29 cellular contexts compared by ENCODE assay signal in the genomic region with DNA sequence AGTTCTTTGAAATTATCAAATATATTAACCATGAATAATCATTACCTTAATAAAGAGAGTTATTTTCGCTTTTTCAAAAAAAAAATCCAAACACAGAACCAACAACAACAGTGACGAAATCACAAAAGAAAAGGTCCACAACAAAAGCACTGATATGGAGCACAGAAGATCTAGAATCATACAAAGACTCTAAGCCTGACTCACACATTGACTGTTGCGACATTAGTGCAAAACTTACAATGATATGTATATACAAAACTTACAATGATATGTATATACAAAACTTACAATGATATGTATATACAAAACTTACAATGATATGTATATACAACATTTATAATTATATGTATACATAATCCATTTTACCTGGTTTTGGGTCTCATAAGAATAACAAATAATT.
DNase-seq lines count a peak whose midpoint lies in the region; ATAC-seq, FAIRE-seq and TF ChIP-seq lines count a peak whose summit lies in the region.
"Had no signal": no experiment of that assay in that cellular context is flagged by ENCODE, and none has a peak within 500 bp of the region (broad histone marks: within the 10 kb centered on the region; RNA-seq: fewer than 3 reads in every experiment).

No MANE protein-coding gene starts in this region.

- H3K4me3 ChIP-seq in PC-3 (ENCODE audit: low read length) (no peak overlapping the region), Caco-2 (ENCODE audit: low read depth, low read length) (no peak overlapping the region)
- H3K4me3 ChIP-seq: BLaER1, esophagus squamous epithelium, GM12878, psoas muscle, smooth muscle cell, upper lobe of right lung had no signal

- CTCF ChIA-PET in PC-3 (lab: Charles Lee) (no interaction called here), Caco-2 (lab: Charles Lee) (no interaction called here)
- CTCF ChIA-PET in CD4-positive, alpha-beta T cell (lab: Charles Lee): no interaction called here

- FAIRE-seq in G401.6 (lab: Jason Lieb, UNC) (peak; percentile 88), endometrium (lab: Jason Lieb, UNC) (peak; percentile 87)
- FAIRE-seq: GM12878 had no signal

- H3K36me3 Mint-ChIP-seq in osteocyte (ENCODE audit: unreplicated experiment): peaks cover 18% of the 10 kb centered on the region
- no peaks in the 10 kb centered on the region for H3K36me3 Mint-ChIP-seq in activated naive CD8-positive, alpha-beta T cell treated with anti-CD3 and anti-CD28 coated beads, Interleukin-2, amount 50 U/mL, for 24 hours (ENCODE audit: low read depth)
- H3K36me3 Mint-ChIP-seq in Caco-2 (ENCODE audit: insufficient read depth, unreplicated experiment): no peaks in the 10 kb centered on the region
- no peaks in the 10 kb centered on the region for H3K36me3 Mint-ChIP-seq in CD4-positive, alpha-beta T cell (ENCODE audit: low read depth)
- H3K36me3 Mint-ChIP-seq: activated naive CD8-positive, alpha-beta T cell treated with anti-CD3 and anti-CD28 coated beads for 36 hours; memory B cell; T-cell had no signal

- BruUV-seq in PC-3 (replicated peaks; lab: Mats Ljungman, UMichigan) (no TSS peak), Caco-2 (replicated peaks; lab: Mats Ljungman, UMichigan) (no TSS peak)

- no peaks in the 10 kb centered on the region for H3F3A ChIP-seq in PC-3 (ENCODE audit: low read length, unreplicated experiment)

- H3K4me2 ChIP-seq in PC-3 (ENCODE audit: low read length): no peak overlapping the region
- H3K4me2 ChIP-seq: BLaER1, smooth muscle cell had no signal

- ATAC-seq in PC-3: no peak
- ATAC-seq in activated naive CD8-positive, alpha-beta T cell treated with anti-CD3 and anti-CD28 coated beads, Interleukin-2, amount 50 U/mL, for 24 hours: no peak
- no peak for ATAC-seq in CD4-positive, alpha-beta T cell (ENCODE audit: poor library complexity)
- ATAC-seq: activated CD8-positive, alpha-beta T cell treated with anti-CD3 and anti-CD28 coated beads for 36 hours; GM12878; psoas muscle; T-cell; upper lobe of right lung had no signal

- H3K9me3 ChIP-seq in PC-3 (ENCODE audit: low read length) (no peaks in the 10 kb centered on the region), Caco-2 (no peaks in the 10 kb centered on the region)
- H3K9me3 ChIP-seq in CD4-positive, alpha-beta T cell (ENCODE audit: control insufficient read depth, low read length): no peaks in the 10 kb centered on the region
- H3K9me3 ChIP-seq: BLaER1, esophagus squamous epithelium, psoas muscle, upper lobe of right lung had no signal

- H3K27me3 ChIP-seq in PC-3 (ENCODE audit: low read length): no peaks in the 10 kb centered on the region
- no peaks in the 10 kb centered on the region for H3K27me3 ChIP-seq in Caco-2 (replicated peaks; ENCODE audit: control insufficient read depth, insufficient read depth, low read length)
- no peaks in the 10 kb centered on the region for H3K27me3 ChIP-seq in CD4-positive, alpha-beta T cell (ENCODE audit: control insufficient read depth, insufficient read depth, low read length)
- H3K27me3 ChIP-seq: BLaER1, esophagus squamous epithelium, upper lobe of right lung had no signal

- H3K4me1 Mint-ChIP-seq in osteocyte (ENCODE audit: unreplicated experiment) (peaks cover 88% of the 10 kb centered on the region), Caco-2 (ENCODE audit: low read depth, unreplicated experiment) (no peaks in the 10 kb centered on the region)
- H3K4me1 Mint-ChIP-seq in activated naive CD8-positive, alpha-beta T cell treated with anti-CD3 and anti-CD28 coated beads, Interleukin-2, amount 50 U/mL, for 24 hours: no peaks in the 10 kb centered on the region
- no peaks in the 10 kb centered on the region for H3K4me1 Mint-ChIP-seq in CD4-positive, alpha-beta T cell (ENCODE audit: low read depth)
- H3K4me1 Mint-ChIP-seq: activated naive CD8-positive, alpha-beta T cell treated with anti-CD3 and anti-CD28 coated beads for 36 hours; T-cell had no signal

- H3K27ac Mint-ChIP-seq in osteocyte (ENCODE audit: unreplicated experiment) (peak overlapping the region; percentile 81), Caco-2 (ENCODE audit: unreplicated experiment) (no peak overlapping the region)
- H3K27ac Mint-ChIP-seq in activated naive CD8-positive, alpha-beta T cell treated with anti-CD3 and anti-CD28 coated beads, Interleukin-2, amount 50 U/mL, for 24 hours: no peak overlapping the region
- H3K27ac Mint-ChIP-seq in CD4-positive, alpha-beta T cell: no peak overlapping the region
- H3K27ac Mint-ChIP-seq: activated CD8-positive, alpha-beta T cell treated with anti-CD3 and anti-CD28 coated beads for 36 hours; activated naive CD8-positive, alpha-beta T cell treated with anti-CD3 and anti-CD28 coated beads for 36 hours; memory B cell; T-cell had no signal

- H4K20me1 ChIP-seq in PC-3 (ENCODE audit: low read length): no peaks in the 10 kb centered on the region
- H4K20me1 ChIP-seq: BLaER1 had no signal

- H2AFZ ChIP-seq in PC-3 (ENCODE audit: low read length): no peak overlapping the region

- intact Hi-C loops in PC-3 (cut with micrococcal nuclease): no loop called here
- intact Hi-C loops in Caco-2 (cut with micrococcal nuclease; ENCODE audit: unreplicated experiment): no loop called here
- intact Hi-C loops in CD4-positive, alpha-beta T cell (cut with DNase I, micrococcal nuclease): no loop called here

- H3K4me1 ChIP-seq in PC-3 (ENCODE audit: insufficient read depth, low read length): peaks cover 8% of the 10 kb centered on the region
- no peaks in the 10 kb centered on the region for H3K4me1 ChIP-seq in Caco-2
- H3K4me1 ChIP-seq: BLaER1, esophagus squamous epithelium, psoas muscle, upper lobe of right lung had no signal

- no peaks in the 10 kb centered on the region for H3K79me2 ChIP-seq in PC-3 (ENCODE audit: low read length)

- no peak overlapping the region for H3K9ac ChIP-seq in PC-3 (ENCODE audit: low read length)
- H3K9ac ChIP-seq: BLaER1 had no signal

- no peaks in the 10 kb centered on the region for H3K9me3 Mint-ChIP-seq in osteocyte (ENCODE audit: unreplicated experiment)
- no peaks in the 10 kb centered on the region for H3K9me3 Mint-ChIP-seq in activated naive CD8-positive, alpha-beta T cell treated with anti-CD3 and anti-CD28 coated beads, Interleukin-2, amount 50 U/mL, for 24 hours
- H3K9me3 Mint-ChIP-seq in Caco-2 (ENCODE audit: unreplicated experiment): no peaks in the 10 kb centered on the region
- H3K9me3 Mint-ChIP-seq in CD4-positive, alpha-beta T cell: no peaks in the 10 kb centered on the region
- H3K9me3 Mint-ChIP-seq: activated CD8-positive, alpha-beta T cell treated with anti-CD3 and anti-CD28 coated beads for 36 hours; activated naive CD8-positive, alpha-beta T cell treated with anti-CD3 and anti-CD28 coated beads for 36 hours; H9; memory B cell; T-cell had no signal

- TF ChIP-seq CTCF in PC-3 (conservative IDR thresholded peaks at IDR 0.05; ENCODE audit: low read depth, low read length) (no peak), osteocyte (IDR thresholded peaks at IDR 0.05) (no peak), Caco-2 (IDR thresholded peaks at IDR 0.05; ENCODE audit: insufficient read depth in 1 of 2, low read depth in 1 of 2, low read length in 1 of 2, severe bottlenecking in 1 of 2, unreplicated experiment in 1 of 2) (no peak)
- TF ChIP-seq CTCF in CD4-positive, alpha-beta T cell (IDR thresholded peaks at IDR 0.05): no peak

- no peaks in the 10 kb centered on the region for H3K9me2 ChIP-seq in PC-3 (replicated peaks; ENCODE audit: low read length)

- DNase-seq in PC-3 (peak; percentile 14), osteocyte (ENCODE audit: extremely low spot score, unreplicated experiment) (no peak), occipital lobe (lab: John Stamatoyannopoulos, UW) (no peak), Caco-2 (no peak)
- DNase-seq in activated naive CD8-positive, alpha-beta T cell treated with anti-CD3 and anti-CD28 coated beads, Interleukin-2, amount 50 U/mL, for 24 hours: no peak
- DNase-seq in CD4-positive, alpha-beta T cell: no peak
- DNase-seq: activated CD4-positive, alpha-beta T cell treated with anti-CD3 and anti-CD28 coated beads for 1 hour; activated CD8-positive, alpha-beta T cell treated with anti-CD3 and anti-CD28 coated beads for 36 hours; activated effector memory CD4-positive, alpha-beta T cell treated with Interleukin-2 at 50 U/mL for 16 hours; activated naive CD8-positive, alpha-beta T cell treated with anti-CD3 and anti-CD28 coated beads for 36 hours; Calu3; DND-41; esophagus squamous epithelium; H9; NCI-H1417; NCI-H446 treated with DMSO at 0.1 percent for 48 hours; OCI-M1; psoas muscle; SIG-M5; stimulated activated CD4-positive, alpha-beta T cell treated with anti-CD3 and anti-CD28 coated beads, Interleukin-2, amount 100 ng/mL, for 24 hours; substantia nigra; T-cell; upper lobe of right lung had no signal

- H3K27ac ChIP-seq in PC-3 (ENCODE audit: low read length): no peak overlapping the region
- no peak overlapping the region for H3K27ac ChIP-seq in CD4-positive, alpha-beta T cell (ENCODE audit: low read depth, low read length)
- H3K27ac ChIP-seq: BLaER1, esophagus squamous epithelium, psoas muscle, upper lobe of right lung had no signal

- H3K27me3 Mint-ChIP-seq in osteocyte (ENCODE audit: unreplicated experiment) (no peaks in the 10 kb centered on the region), Caco-2 (ENCODE audit: insufficient read depth, unreplicated experiment) (peaks cover under 1% of the 10 kb centered on the region)
- H3K27me3 Mint-ChIP-seq in activated naive CD8-positive, alpha-beta T cell treated with anti-CD3 and anti-CD28 coated beads, Interleukin-2, amount 50 U/mL, for 24 hours: peaks cover 4% of the 10 kb centered on the region
- peaks cover 4% of the 10 kb centered on the region for H3K27me3 Mint-ChIP-seq in CD4-positive, alpha-beta T cell

- H3K4me3 Mint-ChIP-seq in osteocyte (ENCODE audit: unreplicated experiment) (no peak overlapping the region), Caco-2 (ENCODE audit: unreplicated experiment) (no peak overlapping the region)
- H3K4me3 Mint-ChIP-seq in activated naive CD8-positive, alpha-beta T cell treated with anti-CD3 and anti-CD28 coated beads, Interleukin-2, amount 50 U/mL, for 24 hours: no peak overlapping the region
- no peak overlapping the region for H3K4me3 Mint-ChIP-seq in CD4-positive, alpha-beta T cell
- H3K4me3 Mint-ChIP-seq: activated CD8-positive, alpha-beta T cell treated with anti-CD3 and anti-CD28 coated beads for 36 hours; activated naive CD8-positive, alpha-beta T cell treated with anti-CD3 and anti-CD28 coated beads for 36 hours; H9; memory B cell; T-cell had no signal

- POLR2A ChIA-PET in PC-3 (lab: Charles Lee; ENCODE audit: unreplicated experiment) (no interaction called here), Caco-2 (lab: Charles Lee) (no interaction called here)
- POLR2A ChIA-PET in CD4-positive, alpha-beta T cell (lab: Charles Lee): no interaction called here

- no peaks in the 10 kb centered on the region for H3K36me3 ChIP-seq in PC-3 (ENCODE audit: low read depth, low read length)
- H3K36me3 ChIP-seq in Caco-2 (ENCODE audit: control insufficient read depth, insufficient read depth, low read length): no peaks in the 10 kb centered on the region
- H3K36me3 ChIP-seq: BLaER1, esophagus squamous epithelium, upper lobe of right lung had no signal
